ENCODE assay signal across 8 cellular contexts in genomic region chr11:62545437-62546243, GRCh38. TPM values are rescaled to one million over a fixed set of nuclear protein-coding genes. Genes with fewer than 3 reads are reported as not detected.
A peak's percentile ranks its signal among the peaks of the same experiment; 100 is the strongest.
DNase-seq lines count a peak whose midpoint lies in the region; ATAC-seq and TF ChIP-seq lines count a peak whose summit lies in the region.

No MANE protein-coding gene starts in this region.

- TF ChIP-seq CTCF in epithelial cell of esophagus (IDR thresholded peaks at IDR 0.05; ENCODE audit: insufficient read depth, low read depth, low read length, missing control alignments) = peak; percentile 3

- no peak for ATAC-seq in HG02610 (IDR thresholded peaks at IDR 0.05; ENCODE audit: unreplicated experiment)

- DNase-seq in GM04504 (ENCODE audit: low read depth) (peak; percentile 84), NCI-H2227 (lab: John Stamatoyannopoulos, UW; ENCODE audit: unreplicated experiment) (peak; percentile 84), epithelial cell of esophagus (ENCODE audit: low read depth) (peak; percentile 90), midbrain (lab: John Stamatoyannopoulos, UW) (peak; percentile 33), DMS153 treated with DMSO at 0.1 percent for 48 hours (lab: John Stamatoyannopoulos, UW; ENCODE audit: unreplicated experiment) (no peak)
- peak; percentile 73 for DNase-seq in activated CD8-positive, alpha-beta memory T cell treated with anti-CD3 and anti-CD28 coated beads, Interleukin-2, amount 50 U/mL, for 48 hours

- peak overlapping the region; percentile 67 for H3K4me3 ChIP-seq in epithelial cell of esophagus (ENCODE audit: low read length)

- peak overlapping the region; percentile 69 for H3K27ac ChIP-seq in temporal lobe (ENCODE audit: low read depth, low read length)

RNA-seq across cellular contexts. Expression of gene AHNAK, which starts 1.0 kb away (rescaled TPM):
- total RNA-seq in temporal lobe = 32.9 TPM

RNA-seq across cellular contexts. Expression of gene EEF1G, which starts 28.1 kb away (rescaled TPM):
- total RNA-seq in temporal lobe = 1,313 TPM

RNA-seq across cellular contexts. Expression of gene TUT1, which starts 45.7 kb away (rescaled TPM):
- 6.1 TPM for total RNA-seq in temporal lobe

RNA-seq across cellular contexts. Expression of gene MTA2, which starts 56.0 kb away (rescaled TPM):
- 83.6 TPM for total RNA-seq in temporal lobe
